In genomic region chr3:72739521-72740466, GRCh38 we compare ENCODE assay signal across 9 cellular contexts.
A peak's percentile ranks its signal among the peaks of the same experiment; 100 is the strongest.
DNase-seq lines count a peak whose midpoint lies in the region; ATAC-seq and FAIRE-seq lines count a peak whose summit lies in the region.
"Had no signal": no experiment of that assay in that cellular context is flagged by ENCODE, and none has a peak within 500 bp of the region (broad histone marks: within the 10 kb centered on the region; RNA-seq: fewer than 3 reads in every experiment).

No MANE protein-coding gene starts in this region.

- DNase-seq in activated CD4-positive, alpha-beta T cell treated with anti-CD3 and anti-CD28 coated beads, Interleukin-2, amount 10 ng/mL, durations not matched to agents 24 days and 14 days: no peak
- no peak for DNase-seq in activated CD4-positive, alpha-beta T cell treated with anti-CD3 and anti-CD28 coated beads for 4 hours
- DNase-seq in RCC 7860 (ENCODE audit: low spot score) (peak; percentile 74), pons (ENCODE audit: low spot score) (peak; percentile 36), NCI-H1694 (lab: John Stamatoyannopoulos, UW) (no peak)
- no peak for DNase-seq in effector memory CD4-positive, alpha-beta T cell
- DNase-seq: activated CD4-positive, alpha-beta T cell treated with anti-CD3 and anti-CD28 coated beads, Interleukin-2, amount 50 U/mL, for 1 hour had no signal

- no peaks in the 10 kb centered on the region for H3K36me3 Mint-ChIP-seq in activated CD4-positive, alpha-beta T cell treated with anti-CD3 and anti-CD28 coated beads, Interleukin-2, amount 10 ng/mL, durations not matched to agents 24 days and 14 days (ENCODE audit: low read depth)

- peak overlapping the region; percentile 50 for H3K4me3 ChIP-seq in effector memory CD4-positive, alpha-beta T cell (ENCODE audit: insufficient read depth, low read depth, low read length, poor library complexity, severe bottlenecking)

- peak; percentile 90 for FAIRE-seq in RCC 7860 (lab: Jason Lieb, UNC)

- intact Hi-C loops in activated CD4-positive, alpha-beta T cell treated with anti-CD3 and anti-CD28 coated beads, Interleukin-2, amount 10 ng/mL, durations not matched to agents 24 days and 14 days (cut with micrococcal nuclease): loop anchor here (2.0 kb wide), 1 partner anchor 17 kb away; no protein-coding TSS in a partner anchor

- no peak overlapping the region for H3K27ac ChIP-seq in effector memory CD4-positive, alpha-beta T cell (ENCODE audit: insufficient read depth, low read length, poor library complexity, severe bottlenecking)

- H3K36me3 ChIP-seq in effector memory CD4-positive, alpha-beta T cell (ENCODE audit: control insufficient read depth, insufficient read depth, low read length): no peaks in the 10 kb centered on the region

- peak overlapping the region; percentile 92 for H3K27ac Mint-ChIP-seq in activated CD4-positive, alpha-beta T cell treated with anti-CD3 and anti-CD28 coated beads, Interleukin-2, amount 10 ng/mL, durations not matched to agents 24 days and 14 days

- H3K4me1 Mint-ChIP-seq in activated CD4-positive, alpha-beta T cell treated with anti-CD3 and anti-CD28 coated beads, Interleukin-2, amount 10 ng/mL, durations not matched to agents 24 days and 14 days: peaks cover 18% of the 10 kb centered on the region

- H3K27me3 Mint-ChIP-seq in activated CD4-positive, alpha-beta T cell treated with anti-CD3 and anti-CD28 coated beads, Interleukin-2, amount 10 ng/mL, durations not matched to agents 24 days and 14 days: no peaks in the 10 kb centered on the region

- peak overlapping the region; percentile 89 for H3K4me3 Mint-ChIP-seq in activated CD4-positive, alpha-beta T cell treated with anti-CD3 and anti-CD28 coated beads, Interleukin-2, amount 10 ng/mL, durations not matched to agents 24 days and 14 days

- no peaks in the 10 kb centered on the region for H3K27me3 ChIP-seq in effector memory CD4-positive, alpha-beta T cell (replicated peaks; ENCODE audit: control insufficient read depth, insufficient read depth, low read length, poor library complexity, severe bottlenecking)

- peaks cover 15% of the 10 kb centered on the region for H3K4me1 ChIP-seq in effector memory CD4-positive, alpha-beta T cell (ENCODE audit: control insufficient read depth, insufficient read depth, low read length, poor library complexity, severe bottlenecking)

- no peaks in the 10 kb centered on the region for H3K9me3 ChIP-seq in effector memory CD4-positive, alpha-beta T cell (ENCODE audit: control insufficient read depth, low read length)

- ATAC-seq in GM21390 (IDR thresholded peaks at IDR 0.05; ENCODE audit: unreplicated experiment): no peak
- no peak for ATAC-seq in HG02973 (IDR thresholded peaks at IDR 0.05; ENCODE audit: unreplicated experiment)

- peaks cover 5% of the 10 kb centered on the region for H3K9me3 Mint-ChIP-seq in activated CD4-positive, alpha-beta T cell treated with anti-CD3 and anti-CD28 coated beads, Interleukin-2, amount 10 ng/mL, durations not matched to agents 24 days and 14 days

Comparison
In these comparisons a context has a peak if more than half of its experiments do, and no peak if none do; other contexts are left out.
1. DNase-seq: peak in RCC 7860 (single experiment) and pons (single experiment); none in activated CD4-positive, alpha-beta T cell treated with anti-CD3 and anti-CD28 coated beads, Interleukin-2, amount 10 ng/mL, durations not matched to agents 24 days and 14 days (single experiment), activated CD4-positive, alpha-beta T cell treated with anti-CD3 and anti-CD28 coated beads for 4 hours (0 of 2), effector memory CD4-positive, alpha-beta T cell (0 of 3) and NCI-H1694 (single experiment).